In genomic region chr12:12483438-12483837, GRCh38 we compare ENCODE assay signal across 9 cellular contexts.
DNase-seq lines count a peak whose midpoint lies in the region; ATAC-seq and TF ChIP-seq lines count a peak whose summit lies in the region.
"Had no signal": no experiment of that assay in that cellular context is flagged by ENCODE, and none has a peak within 500 bp of the region (broad histone marks: within the 10 kb centered on the region; RNA-seq: fewer than 3 reads in every experiment).

No MANE protein-coding gene starts in this region.

- peak overlapping the region; percentile 96 for H3K27ac Mint-ChIP-seq in activated T-cell treated with anti-CD3 and anti-CD28 coated beads, Interleukin-2, amount 50 U/mL, for 72 hours

- TF ChIP-seq POLR2A in stomach (IDR thresholded peaks at IDR 0.05) = no peak
- no peak for TF ChIP-seq POLR2A in GM18505 (IDR thresholded peaks at IDR 0.05; ENCODE audit: borderline replicate concordance, extremely low read depth, insufficient read depth, insufficient read length)

- TF ChIP-seq EP300 in stomach (IDR thresholded peaks at IDR 0.05) = no peak

- H3K4me1 Mint-ChIP-seq in activated T-cell treated with anti-CD3 and anti-CD28 coated beads, Interleukin-2, amount 50 U/mL, for 72 hours (ENCODE audit: low read depth) = peaks cover 79% of the 10 kb centered on the region

- no peak for DNase-seq in activated T-cell treated with anti-CD3 and anti-CD28 coated beads, Interleukin-2, amount 50 U/mL, for 72 hours
- DNase-seq in activated T-cell treated with anti-CD3 and anti-CD28 coated beads, Interleukin-2, amount 50 U/mL, for 48 hours = no peak
- no peak for DNase-seq in effector memory CD4-positive, alpha-beta T cell
- DNase-seq in stomach = no peak
- DNase-seq in kidney tubule cell (ENCODE audit: low spot score) = no peak
- DNase-seq in UCSD-AML1 (lab: John Stamatoyannopoulos, UW; ENCODE audit: unreplicated experiment) = no peak

- no peaks in the 10 kb centered on the region for H3K36me3 ChIP-seq in KOPT-K1 (ENCODE audit: insufficient read depth, low read length)
- peaks cover 14% of the 10 kb centered on the region for H3K36me3 ChIP-seq in effector memory CD4-positive, alpha-beta T cell (ENCODE audit: control insufficient read depth, insufficient read depth, low read length)
- peaks cover 14 to 74% (median 73%) of the 10 kb centered on the region in 4 donors for H3K36me3 ChIP-seq in stomach

- WGBS in stomach, 5 donors = 68 to 84% (median 77%) methylated on average over 3 of the region's 3 CpGs

- no peak for TF ChIP-seq CTCF in stomach (IDR thresholded peaks at IDR 0.05)

- H3K27me3 Mint-ChIP-seq in activated T-cell treated with anti-CD3 and anti-CD28 coated beads, Interleukin-2, amount 50 U/mL, for 72 hours (ENCODE audit: low read depth) = no peaks in the 10 kb centered on the region

- peaks cover 4 to 5% of the 10 kb centered on the region in 2 donors for H3K9me3 Mint-ChIP-seq in activated T-cell treated with anti-CD3 and anti-CD28 coated beads, Interleukin-2, amount 50 U/mL, for 72 hours

- intact Hi-C loops in stomach (cut with DNase I; ENCODE audit: low total_unique reads) = no loop called here

- H3K9me3 ChIP-seq in KOPT-K1 (ENCODE audit: insufficient read depth, low read length, poor library complexity, severe bottlenecking) (no peaks in the 10 kb centered on the region), stomach (no peaks in the 10 kb centered on the region)
- H3K9me3 ChIP-seq in effector memory CD4-positive, alpha-beta T cell (ENCODE audit: control insufficient read depth, low read length) = no peaks in the 10 kb centered on the region
- H3K9me3 ChIP-seq: suprapubic skin had no signal

- peaks cover 38 to 51% of the 10 kb centered on the region in 2 donors for H3K36me3 Mint-ChIP-seq in activated T-cell treated with anti-CD3 and anti-CD28 coated beads, Interleukin-2, amount 50 U/mL, for 72 hours (ENCODE audit: insufficient read depth in 2 of 2)

- peak overlapping the region; percentile 60 to 91 for H3K4me3 Mint-ChIP-seq in activated T-cell treated with anti-CD3 and anti-CD28 coated beads, Interleukin-2, amount 50 U/mL, for 72 hours

- H3K4me1 ChIP-seq in effector memory CD4-positive, alpha-beta T cell (ENCODE audit: control insufficient read depth, insufficient read depth, low read length, poor library complexity, severe bottlenecking) = peaks cover 41% of the 10 kb centered on the region
- peaks cover 0 to 7% (median 0%) of the 10 kb centered on the region in 4 donors for H3K4me1 ChIP-seq in stomach
- H3K4me1 ChIP-seq: suprapubic skin had no signal

- H3K4me3 ChIP-seq in effector memory CD4-positive, alpha-beta T cell (ENCODE audit: insufficient read depth, low read depth, low read length, poor library complexity, severe bottlenecking) = peak overlapping the region; percentile 35
- no peak overlapping the region for H3K4me3 ChIP-seq in stomach
- H3K4me3 ChIP-seq: suprapubic skin had no signal

- no peaks in the 10 kb centered on the region for H3K27me3 ChIP-seq in effector memory CD4-positive, alpha-beta T cell (replicated peaks; ENCODE audit: control insufficient read depth, insufficient read depth, low read length, poor library complexity, severe bottlenecking)
- no peaks in the 10 kb centered on the region for H3K27me3 ChIP-seq in stomach
- H3K27me3 ChIP-seq: suprapubic skin had no signal

- H3K27ac ChIP-seq in KOPT-K1 (ENCODE audit: low read depth, low read length, poor library complexity, severe bottlenecking) = peak overlapping the region; percentile 81
- peak overlapping the region; percentile 80 for H3K27ac ChIP-seq in effector memory CD4-positive, alpha-beta T cell (ENCODE audit: insufficient read depth, low read length, poor library complexity, severe bottlenecking)
- peak overlapping the region; percentile 24 to 61 (median 54) for H3K27ac ChIP-seq in stomach
- H3K27ac ChIP-seq: suprapubic skin had no signal

- ATAC-seq in activated T-cell treated with anti-CD3 and anti-CD28 coated beads, Interleukin-2, amount 50 U/mL, for 72 hours (replicated peaks in 1 of 2) = no peak
- no peak for ATAC-seq in GM18505 (IDR thresholded peaks at IDR 0.05; ENCODE audit: unreplicated experiment)
